Comparison of ENCODE assay signal across 1 cellular context in the genomic region with DNA sequence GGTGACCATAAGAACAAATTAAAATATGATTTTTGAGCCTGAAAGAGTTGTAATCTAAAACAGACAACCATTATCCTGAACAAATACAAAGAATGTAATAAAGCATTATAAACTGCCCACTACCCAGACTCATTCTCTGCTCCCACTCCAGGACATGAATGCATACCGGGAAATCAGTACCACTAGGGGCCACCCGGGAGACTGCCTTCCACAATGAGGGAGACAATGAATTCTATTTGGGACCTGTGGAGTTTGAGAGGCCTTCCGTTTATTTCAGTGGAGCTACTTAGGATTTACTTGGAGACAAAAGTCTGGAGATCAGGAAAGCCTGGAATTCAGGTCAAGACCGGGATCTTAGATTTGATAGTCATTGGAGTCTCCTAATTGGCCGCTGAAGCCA.
TF ChIP-seq lines count a peak whose summit lies in the region.

No MANE protein-coding gene starts in this region.

TF ChIP-seq in SK-N-SH treated with all-trans-retinoic acid at 6 μM for 48 hours, 23 proteins besides CTCF, POLR2A, EP300 and RAD21 (continued from another document):
- TF ChIP-seq, protein P1, sequence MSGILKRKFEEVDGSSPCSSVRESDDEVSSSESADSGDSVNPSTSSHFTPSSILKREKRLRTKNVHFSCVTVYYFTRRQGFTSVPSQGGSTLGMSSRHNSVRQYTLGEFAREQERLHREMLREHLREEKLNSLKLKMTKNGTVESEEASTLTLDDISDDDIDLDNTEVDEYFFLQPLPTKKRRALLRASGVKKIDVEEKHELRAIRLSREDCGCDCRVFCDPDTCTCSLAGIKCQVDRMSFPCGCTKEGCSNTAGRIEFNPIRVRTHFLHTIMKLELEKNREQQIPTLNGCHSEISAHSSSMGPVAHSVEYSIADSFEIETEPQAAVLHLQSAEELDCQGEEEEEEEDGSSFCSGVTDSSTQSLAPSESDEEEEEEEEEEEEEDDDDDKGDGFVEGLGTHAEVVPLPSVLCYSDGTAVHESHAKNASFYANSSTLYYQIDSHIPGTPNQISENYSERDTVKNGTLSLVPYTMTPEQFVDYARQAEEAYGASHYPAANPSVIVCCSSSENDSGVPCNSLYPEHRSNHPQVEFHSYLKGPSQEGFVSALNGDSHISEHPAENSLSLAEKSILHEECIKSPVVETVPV (CRISPR knock-in tag; IDR thresholded peaks at IDR 0.05) = no peak
- TF ChIP-seq ZNF70 (CRISPR knock-in tag; IDR thresholded peaks at IDR 0.05) = no peak
- TF ChIP-seq ARNTL (CRISPR knock-in tag; IDR thresholded peaks at IDR 0.05; ENCODE audit: borderline replicate concordance, low read depth) = no peak
- no peak for TF ChIP-seq TCF4 (CRISPR knock-in tag; IDR thresholded peaks at IDR 0.05; ENCODE audit: borderline replicate concordance)
- TF ChIP-seq RARB (CRISPR knock-in tag; IDR thresholded peaks at IDR 0.05) = no peak
- TF ChIP-seq PATZ1 (CRISPR knock-in tag; IDR thresholded peaks at IDR 0.05; ENCODE audit: borderline replicate concordance) = no peak
- TF ChIP-seq TOX (CRISPR knock-in tag; IDR thresholded peaks at IDR 0.05; ENCODE audit: borderline replicate concordance) = no peak
- no peak for TF ChIP-seq SNAI2 (CRISPR knock-in tag; IDR thresholded peaks at IDR 0.05)
- TF ChIP-seq ZFP3 (CRISPR knock-in tag; IDR thresholded peaks at IDR 0.05) = no peak
- TF ChIP-seq ZC3H10 (CRISPR knock-in tag; IDR thresholded peaks at IDR 0.05) = no peak
- TF ChIP-seq ESRRG (CRISPR knock-in tag; IDR thresholded peaks at IDR 0.05) = no peak
- no peak for TF ChIP-seq ISL1 (CRISPR knock-in tag; IDR thresholded peaks at IDR 0.05)
- TF ChIP-seq POU6F1 (CRISPR knock-in tag; IDR thresholded peaks at IDR 0.05; ENCODE audit: borderline replicate concordance, low read depth) = no peak
